In genomic region chr17:48878920-48879898, GRCh38 we compare ENCODE assay signal across 8 cellular contexts. TPM values are rescaled to one million over a fixed set of nuclear protein-coding genes. Genes with fewer than 3 reads are reported as not detected.
DNase-seq lines count a peak whose midpoint lies in the region; ATAC-seq lines count a peak whose summit lies in the region.

No MANE protein-coding gene starts in this region.

- H3K4me1 ChIP-seq in effector memory CD4-positive, alpha-beta T cell (ENCODE audit: control insufficient read depth, insufficient read depth, low read length, poor library complexity, severe bottlenecking): no peaks in the 10 kb centered on the region

- H3K9me3 ChIP-seq in effector memory CD4-positive, alpha-beta T cell (ENCODE audit: control insufficient read depth, low read length): no peaks in the 10 kb centered on the region

- H3K36me3 ChIP-seq in effector memory CD4-positive, alpha-beta T cell (ENCODE audit: control insufficient read depth, insufficient read depth, low read length): no peaks in the 10 kb centered on the region

- no peak for ATAC-seq in HG02763 (IDR thresholded peaks at IDR 0.05; ENCODE audit: unreplicated experiment)

- no peaks in the 10 kb centered on the region for H3K27me3 ChIP-seq in effector memory CD4-positive, alpha-beta T cell (replicated peaks; ENCODE audit: control insufficient read depth, insufficient read depth, low read length, poor library complexity, severe bottlenecking)

- peak; percentile 55 for DNase-seq in Caki2 (ENCODE audit: low read depth)
- peak; percentile 68 for DNase-seq in HT1080 (ENCODE audit: low read depth)
- DNase-seq in NCI-H82 (lab: John Stamatoyannopoulos, UW): peak; percentile 92
- peak; percentile 20 to 64 for DNase-seq in activated CD4-positive, alpha-beta T cell treated with anti-CD3 and anti-CD28 coated beads, Interleukin-2, amount 50 U/mL, for 24 hours (ENCODE audit: low read depth in 1 of 2, low spot score in 1 of 2)
- DNase-seq in effector memory CD4-positive, alpha-beta T cell: peak; percentile 22 to 38 (median 32)
- peak; percentile 80 for DNase-seq in medulla oblongata (ENCODE audit: extremely low spot score)
- peak; percentile 18 to 80 (median 41) for DNase-seq in stimulated activated naive CD4-positive, alpha-beta T cell (lab: John Stamatoyannopoulos, UW)

- no peak overlapping the region for H3K4me3 ChIP-seq in effector memory CD4-positive, alpha-beta T cell (ENCODE audit: insufficient read depth, low read depth, low read length, poor library complexity, severe bottlenecking)

- in situ Hi-C loops in Caki2 (cut with HindIII; ENCODE audit: low pct_unique_long_range_greater_than_20kb, low sequenced_read_pairs): no loop called here

- no peak overlapping the region for H3K27ac ChIP-seq in effector memory CD4-positive, alpha-beta T cell (ENCODE audit: insufficient read depth, low read length, poor library complexity, severe bottlenecking)

RNA-seq across cellular contexts. Expression of gene ATP5MC1, which starts 13.4 kb away (rescaled TPM):
- total RNA-seq in Caki2 (2014; rRNA removed; shearing (Covaris generic); ENCODE audit: low replicate concordance): 65.0 and 102 TPM in 2 replicates
- total RNA-seq in HT1080 (2014; rRNA removed; shearing (Covaris generic)): 230 and 279 TPM in 2 replicates
- polyA plus RNA-seq in HT1080 (2015; cell fraction: cytosol; rRNA removed): 285 and 345 TPM in 2 replicates
- 162 and 219 TPM in 2 replicates for polyA plus RNA-seq in HT1080 (2015; cell fraction: nucleus; rRNA removed)

RNA-seq across cellular contexts. Expression of gene UBE2Z, which starts 29.0 kb away (rescaled TPM):
- 151 and 159 TPM in 2 replicates for total RNA-seq in Caki2 (2014; rRNA removed; shearing (Covaris generic); ENCODE audit: low replicate concordance)
- 94.8 and 123 TPM in 2 replicates for total RNA-seq in HT1080 (2014; rRNA removed; shearing (Covaris generic))
- polyA plus RNA-seq in HT1080 (2015; cell fraction: cytosol; rRNA removed): 98.1 and 101 TPM in 2 replicates
- polyA plus RNA-seq in HT1080 (2015; cell fraction: nucleus; rRNA removed): 106 and 121 TPM in 2 replicates

RNA-seq across cellular contexts. Expression of gene CALCOCO2, which starts 48.4 kb away (rescaled TPM):
- total RNA-seq in Caki2 (2014; rRNA removed; shearing (Covaris generic); ENCODE audit: low replicate concordance): 24.8 and 38.5 TPM in 2 replicates
- total RNA-seq in HT1080 (2014; rRNA removed; shearing (Covaris generic)): 22.5 and 27.2 TPM in 2 replicates
- polyA plus RNA-seq in HT1080 (2015; cell fraction: cytosol; rRNA removed): 53.1 and 59.8 TPM in 2 replicates
- polyA plus RNA-seq in HT1080 (2015; cell fraction: nucleus; rRNA removed): 85.6 and 110 TPM in 2 replicates

Comparison
In these comparisons a context has a peak if more than half of its experiments do, and no peak if none do; other contexts are left out.
1. DNase-seq: peak in every context shown above with its lines; median percentile 92 in NCI-H82; 80 in medulla oblongata; 68 in HT1080; 55 in Caki2; 42 in activated CD4-positive, alpha-beta T cell treated with anti-CD3 and anti-CD28 coated beads, Interleukin-2, amount 50 U/mL, for 24 hours; 41 in stimulated activated naive CD4-positive, alpha-beta T cell; 32 in effector memory CD4-positive, alpha-beta T cell.